Comparison of ENCODE assay signal across 12 cellular contexts in genomic region chr10:30554443-30554831, GRCh38.
A peak's percentile ranks its signal among the peaks of the same experiment; 100 is the strongest.
DNase-seq lines count a peak whose midpoint lies in the region; FAIRE-seq and TF ChIP-seq lines count a peak whose summit lies in the region.
"Had no signal": no experiment of that assay in that cellular context is flagged by ENCODE, and none has a peak within 500 bp of the region (broad histone marks: within the 10 kb centered on the region; RNA-seq: fewer than 3 reads in every experiment).

No MANE protein-coding gene starts in this region.

- no peaks in the 10 kb centered on the region for H3K36me3 ChIP-seq in Karpas-422 (ENCODE audit: insufficient read depth, low read length)
- H3K36me3 ChIP-seq in endothelial cell of umbilical vein (ENCODE audit: control insufficient read depth in 2 of 2, extremely low read depth in 1 of 2, insufficient read depth in 2 of 2, low read length in 2 of 2) = no peaks in the 10 kb centered on the region
- no peaks in the 10 kb centered on the region for H3K36me3 ChIP-seq in mesendoderm (ENCODE audit: control insufficient read depth, insufficient read depth, low read length)
- no peaks in the 10 kb centered on the region for H3K36me3 ChIP-seq in thyroid gland

- CTCF ChIA-PET in endothelial cell of umbilical vein (lab: Charles Lee) = interaction anchor here (1.0 to 2.2 kb wide), 4 partner anchors 9 to 140 kb away, joined by 3 to 10 read pairs (median 4); no protein-coding TSS in a partner anchor

- peak overlapping the region; percentile 39 for H3K4me2 ChIP-seq in Karpas-422 (ENCODE audit: low read depth, low read length, poor library complexity, severe bottlenecking)
- H3K4me2 ChIP-seq in endothelial cell of umbilical vein (ENCODE audit: insufficient read depth, low read length) = peak overlapping the region; percentile 90
- no peak overlapping the region for H3K4me2 ChIP-seq in mesendoderm (ENCODE audit: low read length)

- no CpG with 5 or more reads among the region's 4 CpGs for WGBS in mesendoderm (ENCODE audit: extremely low coverage, insufficient coverage, low lambda C conversion rate)
- WGBS in thyroid gland, 2 donors = 58 to 61% methylated on average over 4 of the region's 4 CpGs

- H3K4me1 ChIP-seq in Karpas-422 (ENCODE audit: low read length) (no peaks in the 10 kb centered on the region), endothelial cell of umbilical vein (ENCODE audit: control insufficient read depth, extremely low read depth, insufficient read depth, low read length) (peaks cover 7% of the 10 kb centered on the region), mesendoderm (ENCODE audit: control insufficient read depth, low read depth, low read length) (peaks cover 3% of the 10 kb centered on the region), thyroid gland (peaks cover 14 to 15% of the 10 kb centered on the region in 2 donors)

- H3K9me2 ChIP-seq in Karpas-422 (replicated peaks; ENCODE audit: insufficient read depth, low read length) = no peaks in the 10 kb centered on the region

- no peaks in the 10 kb centered on the region for H3K9me3 ChIP-seq in Karpas-422 (ENCODE audit: low read length)
- no peaks in the 10 kb centered on the region for H3K9me3 ChIP-seq in endothelial cell of umbilical vein (replicated peaks; ENCODE audit: control insufficient read depth, insufficient read depth, low read length)
- no peaks in the 10 kb centered on the region for H3K9me3 ChIP-seq in thyroid gland

- no peaks in the 10 kb centered on the region for H4K20me1 ChIP-seq in Karpas-422 (ENCODE audit: insufficient read depth, low read depth, low read length)
- no peaks in the 10 kb centered on the region for H4K20me1 ChIP-seq in endothelial cell of umbilical vein (replicated peaks; ENCODE audit: control insufficient read depth, extremely low read depth, insufficient read depth, low read length)

- H3K56ac ChIP-seq in mesendoderm (ENCODE audit: low read length) = peak overlapping the region; percentile 46

- H4K5ac ChIP-seq in mesendoderm (ENCODE audit: low read length) = no peak overlapping the region

- POLR2A ChIA-PET in endothelial cell of umbilical vein (lab: Charles Lee) = no interaction called here

- H3K79me1 ChIP-seq in mesendoderm (ENCODE audit: low read length) = no peaks in the 10 kb centered on the region

- no peak overlapping the region for H2AK5ac ChIP-seq in mesendoderm (ENCODE audit: low read length)

- peak overlapping the region; percentile 69 for H3K18ac ChIP-seq in mesendoderm (ENCODE audit: low read length)

- no peak for DNase-seq in Karpas-422
- no peak for DNase-seq in endothelial cell of umbilical vein (ENCODE audit: low read depth, low spot score)
- DNase-seq in mesendoderm = no peak
- no peak for DNase-seq in thyroid gland
- DNase-seq in OCI-M1 (lab: John Stamatoyannopoulos, UW) = no peak
- DNase-seq in NCI-H187 (lab: John Stamatoyannopoulos, UW) = no peak
- DNase-seq in HT-29 (ENCODE audit: low spot score) = no peak
- DNase-seq in cerebellum (ENCODE audit: low spot score) = no peak
- DNase-seq: activated CD4-positive, alpha-beta T cell treated with anti-CD3 and anti-CD28 coated beads, Interleukin-2, amount 50 U/mL, for 4 hours; NCI-H1105; stimulated activated CD4-positive, alpha-beta T cell treated with anti-CD3 and anti-CD28 coated beads, Interleukin-4, amount 100 ng/mL, for 1 hour; T-cell had no signal

- BruUV-seq in endothelial cell of umbilical vein (replicated peaks; lab: Mats Ljungman, UMichigan) = no TSS peak

- no peak overlapping the region for H2BK120ac ChIP-seq in mesendoderm (ENCODE audit: low read depth, low read length)

- no peaks in the 10 kb centered on the region for H3K27me3 ChIP-seq in Karpas-422 (ENCODE audit: low read length)
- H3K27me3 ChIP-seq in endothelial cell of umbilical vein (ENCODE audit: control insufficient read depth in 2 of 2, insufficient read depth in 2 of 2, low read length in 2 of 2) = no peaks in the 10 kb centered on the region
- no peaks in the 10 kb centered on the region for H3K27me3 ChIP-seq in mesendoderm (ENCODE audit: insufficient read depth, low read length, poor library complexity)
- no peaks in the 10 kb centered on the region for H3K27me3 ChIP-seq in thyroid gland

- H3K27ac ChIP-seq in Karpas-422 (ENCODE audit: low read length) (no peak overlapping the region), endothelial cell of umbilical vein (ENCODE audit: insufficient read depth, low read depth, low read length) (no peak overlapping the region), mesendoderm (ENCODE audit: low read depth, low read length) (peak overlapping the region; percentile 6), thyroid gland (peak overlapping the region; percentile 58 to 73 (median 63))

- TF ChIP-seq CTCF in endothelial cell of umbilical vein (IDR thresholded peaks at IDR 0.05; ENCODE audit: extremely low read depth in 1 of 2, insufficient read depth in 1 of 2, low read depth in 1 of 2, low read length in 2 of 2) = no peak
- no peak for TF ChIP-seq CTCF in thyroid gland (IDR thresholded peaks at IDR 0.05)

- H3K23ac ChIP-seq in mesendoderm (ENCODE audit: low read length) = no peak overlapping the region

- dilution Hi-C loops in endothelial cell of umbilical vein (cut with MboI; ENCODE audit: extremely low pct_ligation_motif_present, low sequenced_read_pairs) = no loop called here

- H3K4me3 ChIP-seq in Karpas-422 (ENCODE audit: low read length) (no peak overlapping the region), endothelial cell of umbilical vein (replicated peaks in 1 of 3; ENCODE audit: insufficient read depth in 1 of 3, low read depth in 1 of 3, low read length in 3 of 3) (peak overlapping the region in 2 of 3 experiments; percentile 11 to 41), mesendoderm (ENCODE audit: low read length) (no peak overlapping the region), thyroid gland (replicated peaks in 1 of 3) (no peak overlapping the region)

- H4K8ac ChIP-seq in mesendoderm (ENCODE audit: low read depth, low read length) = no peak overlapping the region

- H3K9me1 ChIP-seq in endothelial cell of umbilical vein (replicated peaks; ENCODE audit: control insufficient read depth, extremely low read depth, insufficient read depth, low read length) = no peaks in the 10 kb centered on the region

- no peaks in the 10 kb centered on the region for H3K79me2 ChIP-seq in Karpas-422 (ENCODE audit: low read length)
- H3K79me2 ChIP-seq in endothelial cell of umbilical vein (ENCODE audit: control insufficient read depth, insufficient read depth, low read length) = no peaks in the 10 kb centered on the region
- H3K79me2 ChIP-seq in mesendoderm (ENCODE audit: control insufficient read depth, insufficient read depth, low read length) = no peaks in the 10 kb centered on the region

- H2BK5ac ChIP-seq in mesendoderm (ENCODE audit: low read length) = peak overlapping the region; percentile 29

- TF ChIP-seq POLR2A in endothelial cell of umbilical vein (IDR thresholded peaks at IDR 0.05; ENCODE audit: low read depth, low read length) (no peak), thyroid gland (IDR thresholded peaks at IDR 0.05) (no peak)

- no peak overlapping the region for H3K4ac ChIP-seq in mesendoderm (ENCODE audit: low read depth, low read length)

- H3K9ac ChIP-seq in Karpas-422 (ENCODE audit: low read length) (no peak overlapping the region), endothelial cell of umbilical vein (replicated peaks; ENCODE audit: extremely low read depth, insufficient read depth, low read length) (no peak overlapping the region), mesendoderm (ENCODE audit: low read length) (peak overlapping the region; percentile 10)

- peak overlapping the region; percentile 1 for H2BK15ac ChIP-seq in mesendoderm (replicated peaks; ENCODE audit: low read depth)

- intact Hi-C loops in endothelial cell of umbilical vein (cut with micrococcal nuclease) (no loop called here), thyroid gland (cut with DNase I) (no loop called here)

- H2AFZ ChIP-seq in Karpas-422 (ENCODE audit: low read length) (peak overlapping the region; percentile 23), endothelial cell of umbilical vein (ENCODE audit: low read depth, low read length) (peak overlapping the region; percentile 99)

- FAIRE-seq in endothelial cell of umbilical vein (lab: Jason Lieb, UNC) = no peak

TF ChIP-seq in endothelial cell of umbilical vein, 7 proteins besides CTCF, POLR2A, EP300 and RAD21:
- TF ChIP-seq POLR2AphosphoS5 (IDR thresholded peaks at IDR 0.05; ENCODE audit: insufficient read depth, low read depth, low read length) = no peak
- no peak for TF ChIP-seq MYC (IDR thresholded peaks at IDR 0.05; ENCODE audit: low read depth, low read length)
- no peak for TF ChIP-seq FOS (IDR thresholded peaks at IDR 0.05; ENCODE audit: borderline replicate concordance, insufficient read depth, low read length)
- no peak for TF ChIP-seq GATA2 (IDR thresholded peaks at IDR 0.05; ENCODE audit: insufficient read depth, insufficient read length, low read depth, low read length)
- no peak for TF ChIP-seq MAX (IDR thresholded peaks at IDR 0.05; ENCODE audit: insufficient read depth, insufficient read length)
- TF ChIP-seq EZH2 (IDR thresholded peaks at IDR 0.05; ENCODE audit: borderline replicate concordance, low read depth, low read length, severe bottlenecking) = no peak
- TF ChIP-seq JUN (IDR thresholded peaks at IDR 0.05; ENCODE audit: borderline replicate concordance, insufficient read depth, insufficient read length, low read depth) = no peak
TF ChIP-seq in endothelial cell of umbilical vein: peak in this region for 0.

Comparison
In these comparisons a context has a peak if more than half of its experiments do, and no peak if none do; other contexts are left out.
1. H3K27ac ChIP-seq: peak in mesendoderm (single experiment) and thyroid gland (3 of 3); none in Karpas-422 (single experiment) and endothelial cell of umbilical vein (single experiment).
2. H3K4me3 ChIP-seq: peak in endothelial cell of umbilical vein (2 of 3); none in Karpas-422 (single experiment), mesendoderm (single experiment) and thyroid gland (0 of 3).